ENCODE assay signal across 19 cellular contexts in the genomic region with DNA sequence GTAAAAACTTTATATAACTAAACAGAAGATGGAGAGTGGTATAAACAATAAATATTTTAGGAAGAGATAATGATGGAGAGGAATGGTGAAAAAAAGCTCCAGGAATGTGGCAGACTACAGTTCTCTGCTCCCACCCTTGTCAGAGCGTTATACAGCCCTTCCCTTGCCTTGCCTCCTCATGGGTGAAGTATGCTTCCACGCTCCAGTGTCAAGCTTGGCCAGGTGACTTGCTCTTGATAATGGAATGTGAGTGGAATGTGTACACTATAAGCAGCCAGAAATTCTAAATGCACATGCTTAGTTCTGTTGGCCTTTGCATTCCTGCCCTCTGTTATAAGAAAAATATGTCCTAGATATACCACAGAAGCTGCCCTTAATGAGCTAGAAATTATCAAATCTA. TPM values are rescaled to one million over a fixed set of nuclear protein-coding genes. Genes with fewer than 3 reads are reported as not detected.
DNase-seq lines count a peak whose midpoint lies in the region; ATAC-seq and TF ChIP-seq lines count a peak whose summit lies in the region.
"Had no signal": no experiment of that assay in that cellular context is flagged by ENCODE, and none has a peak within 500 bp of the region (broad histone marks: within the 10 kb centered on the region; RNA-seq: fewer than 3 reads in every experiment).

No MANE protein-coding gene starts in this region.

- H3K27ac ChIP-seq in PC-3 (ENCODE audit: low read length) (no peak overlapping the region), thyroid gland (peak overlapping the region in 2 of 3 donors; percentile 50 to 67), smooth muscle cell (ENCODE audit: low read depth) (no peak overlapping the region)
- H3K27ac ChIP-seq: skin epidermis had no signal

- H3K4me2 ChIP-seq in PC-3 (ENCODE audit: low read length) (no peak overlapping the region), smooth muscle cell (no peak overlapping the region)

- H3K9me3 ChIP-seq in PC-3 (ENCODE audit: low read length) (no peaks in the 10 kb centered on the region), thyroid gland (no peaks in the 10 kb centered on the region), smooth muscle cell (replicated peaks; ENCODE audit: low read depth) (no peaks in the 10 kb centered on the region)

- no peak overlapping the region for H3K4me3 ChIP-seq in PC-3 (ENCODE audit: low read length)
- no peak overlapping the region for H3K4me3 ChIP-seq in thyroid gland (replicated peaks in 1 of 3)
- H3K4me3 ChIP-seq in smooth muscle cell: no peak overlapping the region
- H3K4me3 ChIP-seq: skin epidermis had no signal

- ATAC-seq in PC-3: no peak
- ATAC-seq: activated CD8-positive, alpha-beta memory T cell treated with anti-CD3 and anti-CD28 coated beads, Interleukin-2, amount 10 ng/mL, durations not matched to agents 7 days and 5 days; naive thymus-derived CD8-positive, alpha-beta T cell; Panc1 had no signal

- 29 to 40% methylated on average over 2 of the region's 2 CpGs for WGBS in thyroid gland, 2 donors
- WGBS in smooth muscle cell (ENCODE audit: low lambda C conversion rate): 78% methylated on average over 2 of the region's 2 CpGs

- no peaks in the 10 kb centered on the region for H3K9me2 ChIP-seq in PC-3 (replicated peaks; ENCODE audit: low read length)

- POLR2A ChIA-PET in PC-3 (lab: Charles Lee; ENCODE audit: unreplicated experiment): no interaction called here

- H3K79me2 ChIP-seq in PC-3 (ENCODE audit: low read length): no peaks in the 10 kb centered on the region
- H3K79me2 ChIP-seq in smooth muscle cell (ENCODE audit: low read depth): no peaks in the 10 kb centered on the region

- H2AFZ ChIP-seq in PC-3 (ENCODE audit: low read length): no peak overlapping the region
- no peak overlapping the region for H2AFZ ChIP-seq in smooth muscle cell (ENCODE audit: low read depth)

- H3K4me1 ChIP-seq in PC-3 (ENCODE audit: insufficient read depth, low read length) (no peaks in the 10 kb centered on the region), thyroid gland (peaks cover 8 to 17% of the 10 kb centered on the region in 2 donors), smooth muscle cell (ENCODE audit: low read depth) (no peaks in the 10 kb centered on the region)

- H3K9ac ChIP-seq in PC-3 (ENCODE audit: low read length) (no peak overlapping the region), smooth muscle cell (ENCODE audit: low read depth) (no peak overlapping the region)

- TF ChIP-seq POLR2A in thyroid gland (IDR thresholded peaks at IDR 0.05): no peak

- intact Hi-C loops in PC-3 (cut with micrococcal nuclease): no loop called here
- intact Hi-C loops in thyroid gland (cut with DNase I): no loop called here

- no peaks in the 10 kb centered on the region for H4K20me1 ChIP-seq in PC-3 (ENCODE audit: low read length)
- no peaks in the 10 kb centered on the region for H4K20me1 ChIP-seq in smooth muscle cell (ENCODE audit: low read depth)

- H3F3A ChIP-seq in PC-3 (ENCODE audit: low read length, unreplicated experiment): no peaks in the 10 kb centered on the region
- H3F3A ChIP-seq in smooth muscle cell (ENCODE audit: low read depth): no peaks in the 10 kb centered on the region

- CTCF ChIA-PET in PC-3 (lab: Charles Lee): interaction anchor here (0.6 kb wide), 1 partner anchor 95 kb away, joined by 3 read pairs; no protein-coding TSS in a partner anchor

- H3K27me3 ChIP-seq in PC-3 (ENCODE audit: low read length) (peaks cover 16% of the 10 kb centered on the region; the same call in 1 of the 2 replicates), thyroid gland (no peaks in the 10 kb centered on the region), smooth muscle cell (ENCODE audit: low read depth) (no peaks in the 10 kb centered on the region)

- TF ChIP-seq CTCF in PC-3 (conservative IDR thresholded peaks at IDR 0.05; ENCODE audit: low read depth, low read length) (no peak), thyroid gland (IDR thresholded peaks at IDR 0.05) (no peak), smooth muscle cell (IDR thresholded peaks at IDR 0.05; ENCODE audit: borderline replicate concordance, insufficient read depth, poor library complexity, severe bottlenecking) (no peak)

- no TSS peak for BruUV-seq in PC-3 (replicated peaks; lab: Mats Ljungman, UMichigan)

- H3K36me3 ChIP-seq in PC-3 (ENCODE audit: low read depth, low read length): no peaks in the 10 kb centered on the region
- no peaks in the 10 kb centered on the region for H3K36me3 ChIP-seq in thyroid gland
- no peaks in the 10 kb centered on the region for H3K36me3 ChIP-seq in smooth muscle cell (ENCODE audit: low read depth)

- peak; percentile 58 for DNase-seq in GM03348 (ENCODE audit: low spot score)
- DNase-seq in PC-3: peak; percentile 18
- peak; percentile 56 for DNase-seq in iris pigment epithelial cell (ENCODE audit: low read depth)
- peak; percentile 71 to 77 for DNase-seq in thyroid gland
- DNase-seq in activated T-cell treated with anti-CD3 and anti-CD28 coated beads, Interleukin-2, amount 50 U/mL, for 1 hour: no peak
- no peak for DNase-seq in smooth muscle cell (lab: John Stamatoyannopoulos, UW; ENCODE audit: unreplicated experiment)
- DNase-seq in SIG-M5 treated with dmso at 0.1 percent for 504 hours (lab: John Stamatoyannopoulos, UW; ENCODE audit: unreplicated experiment): no peak
- DNase-seq: activated CD8-positive, alpha-beta memory T cell treated with anti-CD3 and anti-CD28 coated beads, Interleukin-2, amount 10 ng/mL, durations not matched to agents 7 days and 5 days; activated gamma-delta T cell treated with Interleukin-2 at 50 U/mL for 16 hours; amygdala; DMS153; naive thymus-derived CD8-positive, alpha-beta T cell; NCI-H1436 treated with DMSO at 0.1 percent for 48 hours; NCI-H2171 treated with DMSO at 0.1 percent for 48 hours; NCI-H748 treated with DMSO at 0.1 percent for 48 hours; posterior cingulate gyrus; stimulated activated CD4-positive, alpha-beta T cell treated with anti-CD3 and anti-CD28 coated beads, Interleukin-4, amount 100 ng/mL, for 4 hours had no signal

RNA-seq across cellular contexts. Expression of a gene that starts 24.7 kb away (rescaled TPM):
- 38.3 and 44.2 TPM in 2 replicates for total RNA-seq in PC-3 (2014; rRNA removed)
- 10 to 100 TPM; 31.4 to 41.4 (median 33.7) TPM for total RNA-seq in thyroid gland
- total RNA-seq in smooth muscle cell: 21.2 and 23.4 TPM in 2 replicates
- 9.7 and 15.0 TPM in 2 replicates for polyA plus RNA-seq in smooth muscle cell

Comparison
In these comparisons a context has a peak if more than half of its experiments do, and no peak if none do; other contexts are left out.
1. DNase-seq: peak in GM03348 (single experiment), PC-3 (single experiment), iris pigment epithelial cell (single experiment) and thyroid gland (2 of 2); none in activated T-cell treated with anti-CD3 and anti-CD28 coated beads, Interleukin-2, amount 50 U/mL, for 1 hour (single experiment), smooth muscle cell (single experiment) and SIG-M5 treated with dmso at 0.1 percent for 504 hours (single experiment).
2. H3K27ac ChIP-seq: peak in thyroid gland (2 of 3); none in PC-3 (single experiment) and smooth muscle cell (single experiment).